12 cellular contexts compared by ENCODE assay signal in the genomic region with DNA sequence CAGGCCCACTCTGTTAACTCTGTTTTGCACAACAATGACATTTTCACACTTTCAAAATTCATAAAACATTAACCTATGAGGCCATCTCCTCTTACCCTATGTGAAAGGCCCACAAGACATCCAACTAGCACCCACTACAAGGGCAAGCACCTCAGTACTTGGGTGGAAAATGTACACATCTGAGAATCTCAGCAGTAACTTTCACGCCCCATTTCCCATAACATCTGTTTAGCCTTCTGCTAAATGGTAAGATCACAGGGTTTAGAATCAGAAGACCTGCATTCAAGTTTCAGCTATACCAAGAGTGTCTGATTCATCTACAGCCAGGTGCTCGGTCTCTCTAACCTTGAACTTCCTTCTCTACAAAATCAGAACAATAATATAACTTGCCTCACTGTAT.
A peak's percentile ranks its signal among the peaks of the same experiment; 100 is the strongest.
DNase-seq lines count a peak whose midpoint lies in the region; ATAC-seq lines count a peak whose summit lies in the region.
"Had no signal": no experiment of that assay in that cellular context is flagged by ENCODE, and none has a peak within 500 bp of the region (broad histone marks: within the 10 kb centered on the region; RNA-seq: fewer than 3 reads in every experiment).

No MANE protein-coding gene starts in this region.

- H3K27ac Mint-ChIP-seq in stimulated activated naive CD8-positive, alpha-beta T cell treated with anti-CD3 and anti-CD28 coated beads, Interleukin-15, amount 100 ng/mL, for 72 hours, result no peak overlapping the region
- H3K27ac Mint-ChIP-seq: activated T-helper 17 cell treated with anti-CD3 and anti-CD28 coated beads, Interleukin-2, amount 50 U/mL, for 72 hours had no signal

- peak; percentile 66 for ATAC-seq in stimulated activated naive CD8-positive, alpha-beta T cell treated with anti-CD3 and anti-CD28 coated beads, Interleukin-15, amount 100 ng/mL, for 72 hours
- no peak for ATAC-seq in stimulated activated naive CD8-positive, alpha-beta T cell treated with anti-CD3 and anti-CD28 coated beads, Interleukin-15, Interleukin-2, amounts not matched to agents 100 U/mL and 50 U/mL, for 24 hours
- ATAC-seq in GM21717 (IDR thresholded peaks at IDR 0.05; ENCODE audit: unreplicated experiment) (peak; percentile 63), HG03139 (IDR thresholded peaks at IDR 0.05; ENCODE audit: unreplicated experiment) (peak; percentile 76)
- ATAC-seq: activated T-helper 17 cell treated with anti-CD3 and anti-CD28 coated beads, Interleukin-2, amount 50 U/mL, for 72 hours had no signal

- no peak for DNase-seq in stimulated activated naive CD8-positive, alpha-beta T cell treated with anti-CD3 and anti-CD28 coated beads, Interleukin-15, amount 100 ng/mL, for 72 hours
- no peak for DNase-seq in stimulated activated naive CD8-positive, alpha-beta T cell treated with anti-CD3 and anti-CD28 coated beads, Interleukin-15, Interleukin-2, amounts not matched to agents 100 U/mL and 50 U/mL, for 24 hours
- DNase-seq in central memory CD4-positive, alpha-beta T cell, result no peak
- DNase-seq in SW480 (ENCODE audit: low spot score) (no peak), OCI-M2 (lab: John Stamatoyannopoulos, UW; ENCODE audit: unreplicated experiment) (no peak), NCI-H2081 (lab: John Stamatoyannopoulos, UW) (no peak)
- DNase-seq: DMS53, NCI-H510A, SJCRH30 had no signal

- peaks cover 5% of the 10 kb centered on the region for H3K4me1 Mint-ChIP-seq in stimulated activated naive CD8-positive, alpha-beta T cell treated with anti-CD3 and anti-CD28 coated beads, Interleukin-15, amount 100 ng/mL, for 72 hours
- H3K4me1 Mint-ChIP-seq: activated T-helper 17 cell treated with anti-CD3 and anti-CD28 coated beads, Interleukin-2, amount 50 U/mL, for 72 hours had no signal

- H3K9me3 Mint-ChIP-seq in stimulated activated naive CD8-positive, alpha-beta T cell treated with anti-CD3 and anti-CD28 coated beads, Interleukin-15, amount 100 ng/mL, for 72 hours, result no peaks in the 10 kb centered on the region
- H3K9me3 Mint-ChIP-seq: activated T-helper 17 cell treated with anti-CD3 and anti-CD28 coated beads, Interleukin-2, amount 50 U/mL, for 72 hours had no signal

- no peaks in the 10 kb centered on the region for H3K27me3 Mint-ChIP-seq in stimulated activated naive CD8-positive, alpha-beta T cell treated with anti-CD3 and anti-CD28 coated beads, Interleukin-15, amount 100 ng/mL, for 72 hours
- H3K27me3 Mint-ChIP-seq: activated T-helper 17 cell treated with anti-CD3 and anti-CD28 coated beads, Interleukin-2, amount 50 U/mL, for 72 hours had no signal

- no peak overlapping the region for H3K4me3 Mint-ChIP-seq in stimulated activated naive CD8-positive, alpha-beta T cell treated with anti-CD3 and anti-CD28 coated beads, Interleukin-15, amount 100 ng/mL, for 72 hours
- H3K4me3 Mint-ChIP-seq: activated T-helper 17 cell treated with anti-CD3 and anti-CD28 coated beads, Interleukin-2, amount 50 U/mL, for 72 hours had no signal
